In genomic region chr3:128870327-128870726, GRCh38 we compare ENCODE assay signal across 22 cellular contexts. TPM values are rescaled to one million over a fixed set of nuclear protein-coding genes. Genes with fewer than 3 reads are reported as not detected.
A peak's percentile ranks its signal among the peaks of the same experiment; 100 is the strongest.
DNase-seq lines count a peak whose midpoint lies in the region; ATAC-seq, FAIRE-seq and TF ChIP-seq lines count a peak whose summit lies in the region.
"Had no signal": no experiment of that assay in that cellular context is flagged by ENCODE, and none has a peak within 500 bp of the region (broad histone marks: within the 10 kb centered on the region; RNA-seq: fewer than 3 reads in every experiment).

No MANE protein-coding gene starts in this region.

- H2AFZ ChIP-seq in IMR-90 (replicated peaks; ENCODE audit: low read length, poor library complexity) (no peak overlapping the region), H1 (ENCODE audit: low read length) (no peak overlapping the region)
- H2AFZ ChIP-seq: GM23338 had no signal

- H4K91ac ChIP-seq in IMR-90 (ENCODE audit: insufficient read depth, low read depth, low read length), result no peak overlapping the region
- H4K91ac ChIP-seq in H1 (replicated peaks; ENCODE audit: insufficient read length, low read length), result no peak overlapping the region

- H3K23ac ChIP-seq in IMR-90 (ENCODE audit: low read depth, low read length) (no peak overlapping the region), H1 (ENCODE audit: insufficient read length) (no peak overlapping the region)

- no peaks in the 10 kb centered on the region for H3K79me2 ChIP-seq in H1 (ENCODE audit: control insufficient read depth in 1 of 2, insufficient read depth in 2 of 2, low read length in 2 of 2)

- TF ChIP-seq RAD21 in A549 (conservative IDR thresholded peaks at IDR 0.05 in 1 of 2, IDR thresholded peaks at IDR 0.05 in 1 of 2), result no peak
- TF ChIP-seq RAD21 in IMR-90 (IDR thresholded peaks at IDR 0.05; ENCODE audit: low read length), result no peak
- TF ChIP-seq RAD21 in H1 (IDR thresholded peaks at IDR 0.05 in 1 of 2, conservative IDR thresholded peaks at IDR 0.05 in 1 of 2; ENCODE audit: low read depth in 2 of 2, low read length in 2 of 2), result no peak

- H3K4me2 ChIP-seq in A549, result no peak overlapping the region
- no peak overlapping the region for H3K4me2 ChIP-seq in IMR-90 (ENCODE audit: low read depth, low read length)
- H3K4me2 ChIP-seq in H1 (ENCODE audit: insufficient read depth in 1 of 2, low read depth in 2 of 2, low read length in 2 of 2), result no peak overlapping the region
- H3K4me2 ChIP-seq: GM23338 had no signal

- H3K4me1 ChIP-seq in A549 (no peaks in the 10 kb centered on the region), IMR-90 (ENCODE audit: control insufficient read depth, insufficient read depth, low read length) (no peaks in the 10 kb centered on the region), H1 (replicated peaks in 1 of 4; ENCODE audit: control insufficient read depth in 3 of 4, insufficient read depth in 4 of 4, low read length in 3 of 4) (peaks cover 0 to 1% (median 0%) of the 10 kb centered on the region in 4 experiments; a peak in 2 of 7 replicates), pancreas (no peaks in the 10 kb centered on the region)

- dilution Hi-C loops in IMR-90 (cut with HindIII; ENCODE audit: low sequenced_read_pairs, unreplicated experiment), result no loop called here

- intact Hi-C loops in IMR-90 (cut with micrococcal nuclease) (no loop called here), pancreas (cut with DNase I) (no loop called here)

- DNase-seq in A549 (ENCODE audit: low read depth in 1 of 2, low spot score in 1 of 2) (no peak), IMR-90 (no peak), SK-N-DZ (ENCODE audit: low spot score) (peak; percentile 35), H1 (ENCODE audit: low read depth in 1 of 2, low spot score in 2 of 2) (no peak), NK-92 (lab: John Stamatoyannopoulos, UW; ENCODE audit: unreplicated experiment) (no peak), pancreas (no peak), OCI-M1 (lab: John Stamatoyannopoulos, UW) (no peak)
- DNase-seq: C1 segment of cervical spinal cord, Calu3, HCEC 1CT, Kasumi-1, NCI-H1105, NCI-H146, NCI-H1930, NCI-H2107, NCI-H446, NCI-H524 treated with DMSO at 0.1 percent for 48 hours, NCI-H774, T-cell had no signal

- POLR2A ChIA-PET in A549 (lab: Yijun Ruan, JAX) (no interaction called here), IMR-90 (lab: Charles Lee; ENCODE audit: unreplicated experiment) (no interaction called here), H1 (lab: Charles Lee; ENCODE audit: partially characterized antibody) (interaction anchor here (0.7 kb wide), 1 partner anchor 10 kb away, joined by 3 read pairs; no protein-coding TSS in a partner anchor)

- no peak overlapping the region for H2BK5ac ChIP-seq in IMR-90 (ENCODE audit: low read depth, low read length, poor library complexity, severe bottlenecking)
- H2BK5ac ChIP-seq in H1 (ENCODE audit: low read depth, low read length), result no peak overlapping the region

- H3K4ac ChIP-seq in IMR-90 (ENCODE audit: low read depth, low read length), result no peak overlapping the region
- H3K4ac ChIP-seq in H1 (replicated peaks; ENCODE audit: insufficient read length, low read depth, low read length), result no peak overlapping the region

- no peak overlapping the region for H2BK12ac ChIP-seq in H1 (ENCODE audit: low read depth, low read length)

- H3K56ac ChIP-seq in IMR-90 (ENCODE audit: extremely low read depth, insufficient read depth, low read length), result no peak overlapping the region
- no peak overlapping the region for H3K56ac ChIP-seq in H1 (replicated peaks; ENCODE audit: insufficient read length, low read depth, low read length)

- no TSS peak for BruUV-seq in IMR-90 (replicated peaks; lab: Mats Ljungman, UMichigan)

- no peak overlapping the region for H3K18ac ChIP-seq in IMR-90 (ENCODE audit: low read depth, low read length)
- H3K18ac ChIP-seq in H1 (ENCODE audit: extremely low read depth, low read length), result no peak overlapping the region

- TF ChIP-seq CTCF in A549 (IDR thresholded peaks at IDR 0.05), result no peak
- TF ChIP-seq CTCF in IMR-90 (conservative IDR thresholded peaks at IDR 0.05; ENCODE audit: low read depth, low read length), result no peak
- TF ChIP-seq CTCF in H1 (IDR thresholded peaks at IDR 0.05; ENCODE audit: control extremely low read depth in 1 of 3, insufficient read depth in 1 of 3, low read depth in 1 of 3, low read length in 3 of 3), result no peak
- TF ChIP-seq CTCF in pancreas (IDR thresholded peaks at IDR 0.05), result no peak

- H3K23me2 ChIP-seq in H1 (ENCODE audit: low read depth, low read length), result no peaks in the 10 kb centered on the region

- H3K27me3 ChIP-seq in IMR-90 (ENCODE audit: control insufficient read depth, insufficient read depth, low read length), result peaks cover 6% of the 10 kb centered on the region; the same call in 1 of the 2 replicates
- no peaks in the 10 kb centered on the region for H3K27me3 ChIP-seq in H1 (replicated peaks in 1 of 4; ENCODE audit: control insufficient read depth in 3 of 4, extremely low read depth in 1 of 4, insufficient read depth in 3 of 4, low read length in 3 of 4)
- no peaks in the 10 kb centered on the region for H3K27me3 ChIP-seq in pancreas

- CTCF ChIA-PET in A549 (lab: Yijun Ruan, JAX) (no interaction called here), IMR-90 (lab: Yijun Ruan, JAX) (no interaction called here), H1 (lab: Charles Lee; ENCODE audit: partially characterized antibody) (interaction anchor here (1.2 to 1.4 kb wide), 2 partner anchors 83 to 190 kb away, joined by 3 read pairs; no protein-coding TSS in a partner anchor)

- H3K27ac ChIP-seq in A549 (no peak overlapping the region), IMR-90 (ENCODE audit: insufficient read depth, low read length) (no peak overlapping the region), H1 (ENCODE audit: low read depth, low read length) (no peak overlapping the region), pancreas (no peak overlapping the region)

- H3K9me3 ChIP-seq in A549 (no peaks in the 10 kb centered on the region), IMR-90 (ENCODE audit: control insufficient read depth, insufficient read depth, low read length) (no peaks in the 10 kb centered on the region), H1 (ENCODE audit: insufficient read depth in 2 of 2, low read depth in 1 of 2, low read length in 1 of 2) (no peaks in the 10 kb centered on the region), pancreas (no peaks in the 10 kb centered on the region)

- H2AK9ac ChIP-seq in IMR-90 (replicated peaks; ENCODE audit: low read depth, low read length, poor library complexity), result no peak overlapping the region

- 72% methylated on average over 3 of the region's 4 CpGs for WGBS in A549 (ENCODE audit: missing lambda C conversion rate)
- no CpG with 5 or more reads among the region's 4 CpGs for WGBS in IMR-90 (ENCODE audit: extremely low coverage in 2 of 2, insufficient read length in 1 of 2), 2 experiments
- 93% methylated on average over 4 of the region's 4 CpGs; no CpG with 5 or more reads in 1 of the 2 experiments for WGBS in H1 (ENCODE audit: extremely low coverage in 1 of 2, insufficient coverage in 1 of 2, insufficient read length in 1 of 2, insufficient replicate concordance in 2 of 2, low coverage in 1 of 2, low lambda C conversion rate in 2 of 2, missing lambda C conversion rate in 1 of 2), 2 experiments
- 89 to 95% methylated on average over 4 of the region's 4 CpGs for WGBS in pancreas, 2 donors

- H3K4me3 ChIP-seq in A549 (no peak overlapping the region), IMR-90 (ENCODE audit: insufficient read depth, low read depth, low read length) (no peak overlapping the region), H1 (ENCODE audit: extremely low read depth in 1 of 4, insufficient read depth in 2 of 4, low read depth in 3 of 4, low read length in 4 of 4) (no peak overlapping the region), pancreas (no peak overlapping the region)
- H3K4me3 ChIP-seq: GM23338 had no signal

- H3K79me1 ChIP-seq in IMR-90 (ENCODE audit: low read depth in 1 of 2, low read length in 2 of 2), result no peaks in the 10 kb centered on the region
- H3K79me1 ChIP-seq in H1 (ENCODE audit: low read depth, low read length), result no peaks in the 10 kb centered on the region

- no peak overlapping the region for H4K8ac ChIP-seq in IMR-90 (ENCODE audit: low read depth in 2 of 2, low read length in 2 of 2)
- no peak overlapping the region for H4K8ac ChIP-seq in H1 (ENCODE audit: extremely low read depth, insufficient read depth, low read length)

- in situ Hi-C loops in IMR-90 (cut with MboI; ENCODE audit: low sequenced_read_pairs), result no loop called here

- H3K36me3 ChIP-seq in IMR-90 (ENCODE audit: control insufficient read depth, insufficient read depth, low read length) (no peaks in the 10 kb centered on the region), H1 (ENCODE audit: control insufficient read depth in 2 of 4, insufficient read depth in 4 of 4, low read length in 3 of 4) (no peaks in the 10 kb centered on the region), pancreas (no peaks in the 10 kb centered on the region)

- H3K9ac ChIP-seq in IMR-90 (ENCODE audit: low read depth, low read length), result no peak overlapping the region
- no peak overlapping the region for H3K9ac ChIP-seq in H1 (replicated peaks in 1 of 4; ENCODE audit: extremely low read depth in 1 of 4, low read depth in 3 of 4, low read length in 3 of 4)

- H2BK120ac ChIP-seq in IMR-90 (ENCODE audit: low read depth, low read length) (no peak overlapping the region), H1 (replicated peaks; ENCODE audit: low read depth, low read length) (no peak overlapping the region)

- FAIRE-seq in A549 (lab: Jason Lieb, UNC), result no peak
- FAIRE-seq in H1 (lab: Jason Lieb, UNC), result no peak
- FAIRE-seq in pancreas (lab: Jason Lieb, UNC), result no peak
- FAIRE-seq: RCC 7860 had no signal

- H3K9me1 ChIP-seq in IMR-90 (ENCODE audit: insufficient read depth, low read length), result no peaks in the 10 kb centered on the region

- ATAC-seq in A549, result no peak
- no peak for ATAC-seq in IMR-90 (ENCODE audit: low read depth)
- no peak for ATAC-seq in pancreas
- no peak for ATAC-seq in GM18520 (IDR thresholded peaks at IDR 0.05; ENCODE audit: unreplicated experiment)
- ATAC-seq: GM23338, T-cell had no signal

- H2BK20ac ChIP-seq in IMR-90 (ENCODE audit: low read depth, low read length) (no peak overlapping the region), H1 (ENCODE audit: low read length) (no peak overlapping the region)

- H4K20me1 ChIP-seq in IMR-90 (ENCODE audit: insufficient read depth, low read length) (no peaks in the 10 kb centered on the region), H1 (replicated peaks in 1 of 2; ENCODE audit: control insufficient read depth in 1 of 2, insufficient read depth in 2 of 2, low read length in 2 of 2) (no peaks in the 10 kb centered on the region)

- TF ChIP-seq POLR2A in A549 (IDR thresholded peaks at IDR 0.05; ENCODE audit: low read length) (no peak), IMR-90 (IDR thresholded peaks at IDR 0.05; ENCODE audit: low read depth, low read length) (no peak), H1 (IDR thresholded peaks at IDR 0.05; ENCODE audit: control extremely low read depth in 1 of 2, low read depth in 2 of 2, low read length in 2 of 2) (no peak)

- H2BK15ac ChIP-seq in IMR-90 (ENCODE audit: low read depth, low read length) (no peak overlapping the region), H1 (ENCODE audit: low read length) (no peak overlapping the region)

- no peak overlapping the region for H4K5ac ChIP-seq in IMR-90 (ENCODE audit: low read depth, low read length)
- no peak overlapping the region for H4K5ac ChIP-seq in H1 (ENCODE audit: insufficient read length, low read depth, low read length)

- H2AK5ac ChIP-seq in IMR-90 (ENCODE audit: low read depth, low read length) (no peak overlapping the region), H1 (ENCODE audit: low read depth, low read length) (no peak overlapping the region)

- TF ChIP-seq EP300 in A549 (IDR thresholded peaks at IDR 0.05), result no peak
- TF ChIP-seq EP300 in H1 (IDR thresholded peaks at IDR 0.05; ENCODE audit: borderline replicate concordance in 1 of 2, low read depth in 2 of 2, low read length in 2 of 2), result no peak

- H3K14ac ChIP-seq in IMR-90 (replicated peaks; ENCODE audit: low read depth, low read length) (no peak overlapping the region), H1 (ENCODE audit: insufficient read length) (no peak overlapping the region)

RNA-seq across cellular contexts. Expression of gene ACAD9, which starts 9.1 kb away (rescaled TPM):
- 24.1 and 26.1 TPM in 2 replicates for polyA plus RNA-seq in A549 (2011; rRNA removed)
- polyA plus RNA-seq in A549 (2012; cell fraction: cytosol; rRNA removed), result 38.6 and 41.5 TPM in 2 replicates
- 74.8 and 78.0 TPM in 2 replicates for polyA plus RNA-seq in A549 (2012; cell fraction: nucleus; rRNA removed)
- 28.3 to 29.2 TPM (median 28.7 TPM) in 3 replicates for polyA plus RNA-seq in A549 (2017; fragmentation: RNase III; extraction: RNeasy Plus Mini Kit Qiagen cat#74134 plus additional on column Dnase treatment)
- 41.7 and 45.2 TPM in 2 replicates for polyA minus RNA-seq in A549 (2011; rRNA and poly(A)+ RNA removed)
- total RNA-seq in IMR-90 (2012; rRNA removed), result 31.2 and 34.4 TPM in 2 replicates
- 40.8 and 41.3 TPM in 2 replicates for polyA plus RNA-seq in IMR-90 (2012; rRNA removed)
- 43.4 and 45.2 TPM in 2 replicates for polyA plus RNA-seq in IMR-90 (2012; cell fraction: cytosol; rRNA removed)
- 68.1 and 101 TPM in 2 replicates for polyA plus RNA-seq in IMR-90 (2012; cell fraction: nucleus; rRNA removed; ENCODE audit: low replicate concordance)
- polyA plus RNA-seq in SK-N-DZ (2014; cell fraction: cytosol; rRNA removed), result 28.7 and 30.0 TPM in 2 replicates
- 70.2 and 104 TPM in 2 replicates for polyA plus RNA-seq in SK-N-DZ (2014; cell fraction: nucleus; rRNA removed)
- total RNA-seq in H1 (2021; fragmentation: NEBNext Ultra II Directional; extraction: Animal tissue kit (Norgen Biotek cat#: 25700)), result 28.9 and 32.8 TPM in 2 replicates
- polyA plus RNA-seq in H1 (2011; rRNA removed), result 27.5 and 35.1 TPM in 2 replicates
- polyA plus RNA-seq in H1 (2011; cell fraction: cytosol; rRNA removed), result 33.2 TPM
- 74.1 TPM for polyA plus RNA-seq in H1 (2011; cell fraction: nucleus; rRNA removed)
- 17.7 to 25.6 TPM (median 24.2 TPM) in 4 replicates for polyA plus RNA-seq in H1 (2012, experiment 1 of 2)
- polyA plus RNA-seq in H1 (2012, experiment 2 of 2), result 11.8 TPM
- 16.7 TPM for polyA plus RNA-seq in H1 (2013, experiment 1 of 2)
- 17.5 TPM for polyA plus RNA-seq in H1 (2013, experiment 2 of 2)
- 36.4 and 37.2 TPM in 2 replicates for polyA minus RNA-seq in H1 (2011; rRNA and poly(A)+ RNA removed)
- 21.8 TPM for polyA minus RNA-seq in H1 (2011; cell fraction: cytosol; rRNA and poly(A)+ RNA removed)
- 78.1 TPM for polyA minus RNA-seq in H1 (2011; cell fraction: nucleus; rRNA and poly(A)+ RNA removed)
- 10 to 100 TPM; 18.0 to 26.7 (median 22.3) TPM for total RNA-seq in pancreas
- polyA plus RNA-seq in pancreas, result 10 to 100 TPM; 28.5 to 30.5 TPM

Comparison
In these comparisons a context has a peak if more than half of its experiments do, and no peak if none do; other contexts are left out.
1. Of the 18 proteins assayed by ChIP-seq in both H1 and A549: peak only in H1: E2F6 and MAX; only in A549: none; in both: USF2; in neither: 15.